In genomic region chr19:48982280-48982679, GRCh38 we compare ENCODE assay signal across 19 cellular contexts. TPM values are rescaled to one million over a fixed set of nuclear protein-coding genes. Genes with fewer than 3 reads are reported as not detected.
"Had no signal": no experiment of that assay in that cellular context is flagged by ENCODE, and none has a peak within 500 bp of the region (broad histone marks: within the 10 kb centered on the region; RNA-seq: fewer than 3 reads in every experiment).

No MANE protein-coding gene starts in this region.

- H3K9me3 Mint-ChIP-seq: activated T-helper 17 cell treated with anti-CD3 and anti-CD28 coated beads, Interleukin-2, amount 50 U/mL, for 72 hours had no signal

- H3K27me3 ChIP-seq: brain microvascular endothelial cell, foreskin keratinocyte, heart right ventricle, ovary, tibial artery had no signal

- H3K27me3 Mint-ChIP-seq: activated T-helper 17 cell treated with anti-CD3 and anti-CD28 coated beads, Interleukin-2, amount 50 U/mL, for 72 hours had no signal

- ATAC-seq: activated T-helper 17 cell treated with anti-CD3 and anti-CD28 coated beads, Interleukin-2, amount 50 U/mL, for 72 hours; foreskin keratinocyte; heart right ventricle; left cardiac atrium; lower lobe of right lung had no signal

- H3K4me3 Mint-ChIP-seq: activated T-helper 17 cell treated with anti-CD3 and anti-CD28 coated beads, Interleukin-2, amount 50 U/mL, for 72 hours had no signal

- H3K4me3 ChIP-seq: heart right ventricle, lower lobe of right lung, ovary, tibial artery had no signal

- H3K36me3 ChIP-seq: ovary had no signal

- DNase-seq: activated CD4-positive, alpha-beta T cell treated with anti-CD3 and anti-CD28 coated beads for 1 hour; activated CD4-positive, alpha-beta T cell treated with anti-CD3 and anti-CD28 coated beads, Interleukin-2, amount 50 U/mL, for 48 hours; activated naive CD4-positive, alpha-beta T cell treated with Interleukin-2 at 50 U/mL for 16 hours; anterior cingulate cortex; brain microvascular endothelial cell; effector CD8-positive, alpha-beta T cell; foreskin keratinocyte; heart right ventricle; left cardiac atrium; lower lobe of right lung; ovary; stimulated activated CD4-positive, alpha-beta T cell treated with anti-CD3 and anti-CD28 coated beads, Interleukin-12 subunit alpha, Interleukin-12 subunit beta, amount 100 ng/mL, for 4 hours; stimulated activated CD4-positive, alpha-beta T cell treated with anti-CD3 and anti-CD28 coated beads, Interleukin-2, amount 100 ng/mL, for 24 hours; tibial artery had no signal

- FAIRE-seq: urothelium cell line had no signal

- H3K9me3 ChIP-seq: heart right ventricle, lower lobe of right lung, ovary, tibial artery had no signal

- H3K27ac ChIP-seq: brain microvascular endothelial cell, foreskin keratinocyte, lower lobe of right lung, ovary, tibial artery had no signal

RNA-seq across cellular contexts. Expression of gene LHB, which starts 34.6 kb away (rescaled TPM):
- total RNA-seq: activated T-helper 17 cell treated with anti-CD3 and anti-CD28 coated beads, Interleukin-2, amount 50 U/mL, for 72 hours; heart right ventricle; lower lobe of right lung; myocyte; ovary; subcutaneous adipose tissue had no signal
- polyA plus RNA-seq: heart right ventricle, neural cell, ovary had no signal
